ENCODE assay signal across 1 cellular context in genomic region chr20:62856931-62857619, GRCh38.
TF ChIP-seq lines count a peak whose summit lies in the region.

No MANE protein-coding gene starts in this region.

TF ChIP-seq in K562, 482 proteins besides CTCF, POLR2A, EP300 and RAD21:
- TF ChIP-seq FOSL1 (tag; conservative IDR thresholded peaks at IDR 0.05) (peak; percentile 87), MAX (CRISPR knock-in tag; IDR thresholded peaks at IDR 0.05) (0 out of 2 replicates have a peak, but pooled peaks have one; percentile 37), ATF3 (IDR thresholded peaks at IDR 0.05) (peak; percentile 46; the same call in 1 of the 2 replicates), ATF3 (CRISPR knock-in tag; conservative IDR thresholded peaks at IDR 0.05) (no peak), SRSF9 (IDR thresholded peaks at IDR 0.05; ENCODE audit: borderline replicate concordance, low read depth, low read length) (no peak)
- TF ChIP-seq, protein P1, sequence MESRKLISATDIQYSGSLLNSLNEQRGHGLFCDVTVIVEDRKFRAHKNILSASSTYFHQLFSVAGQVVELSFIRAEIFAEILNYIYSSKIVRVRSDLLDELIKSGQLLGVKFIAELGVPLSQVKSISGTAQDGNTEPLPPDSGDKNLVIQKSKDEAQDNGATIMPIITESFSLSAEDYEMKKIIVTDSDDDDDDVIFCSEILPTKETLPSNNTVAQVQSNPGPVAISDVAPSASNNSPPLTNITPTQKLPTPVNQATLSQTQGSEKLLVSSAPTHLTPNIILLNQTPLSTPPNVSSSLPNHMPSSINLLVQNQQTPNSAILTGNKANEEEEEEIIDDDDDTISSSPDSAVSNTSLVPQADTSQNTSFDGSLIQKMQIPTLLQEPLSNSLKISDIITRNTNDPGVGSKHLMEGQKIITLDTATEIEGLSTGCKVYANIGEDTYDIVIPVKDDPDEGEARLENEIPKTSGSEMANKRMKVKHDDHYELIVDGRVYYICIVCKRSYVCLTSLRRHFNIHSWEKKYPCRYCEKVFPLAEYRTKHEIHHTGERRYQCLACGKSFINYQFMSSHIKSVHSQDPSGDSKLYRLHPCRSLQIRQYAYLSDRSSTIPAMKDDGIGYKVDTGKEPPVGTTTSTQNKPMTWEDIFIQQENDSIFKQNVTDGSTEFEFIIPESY (CRISPR knock-in tag; IDR thresholded peaks at IDR 0.05) = 0 out of 2 replicates have a peak, but pooled peaks have one; percentile 29
